In the genomic region with DNA sequence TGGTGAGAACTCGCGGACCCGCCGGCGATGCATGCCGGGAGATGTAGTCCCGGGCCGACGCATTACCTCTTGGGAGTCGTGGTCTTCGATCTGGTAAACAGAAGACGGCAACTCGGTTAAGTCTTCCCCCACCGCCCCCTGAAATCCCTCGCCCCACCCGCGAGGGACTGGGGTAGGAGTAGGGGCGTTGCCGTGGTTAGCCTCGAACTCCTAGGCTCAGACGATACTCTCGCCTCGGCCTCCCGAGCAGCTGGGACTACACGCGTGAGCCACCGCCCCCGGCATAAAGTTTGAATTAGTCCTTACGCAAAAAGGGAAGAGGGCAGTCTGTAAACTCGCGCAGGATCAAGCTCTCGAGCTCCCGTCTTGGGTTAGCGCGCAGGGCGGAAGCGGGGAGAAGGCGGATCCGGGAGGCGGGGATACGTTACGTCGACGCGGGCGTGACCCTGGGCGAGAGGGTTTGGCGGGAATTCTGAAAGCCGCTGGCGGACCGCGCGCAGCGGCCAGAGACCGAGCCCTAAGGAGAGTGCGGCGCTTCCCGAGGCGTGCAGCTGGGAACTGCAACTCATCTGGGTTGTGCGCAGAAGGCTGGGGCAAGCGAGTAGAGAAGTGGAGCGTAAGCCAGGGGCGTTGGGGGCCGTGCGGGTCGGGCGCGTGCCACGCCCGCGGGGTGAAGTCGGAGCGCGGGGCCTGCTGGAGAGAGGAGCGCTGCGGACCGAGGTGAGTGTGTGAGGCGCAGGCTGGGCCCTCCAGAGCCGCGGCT, we compare ENCODE assay signal across 1 cellular context.
TF ChIP-seq lines count a peak whose summit lies in the region.

Gene RAD51, plus strand, starts transcription at position 469 of the 763 bp plus-strand sequence. CDS start 3,585 bp downstream, outside the sequence.

TF ChIP-seq in K562, 482 proteins besides CTCF, POLR2A, EP300 and RAD21 (continued from another document and continues in another):
- no peak for TF ChIP-seq ZNF280A (IDR thresholded peaks at IDR 0.05; ENCODE audit: low read depth, partially characterized antibody)
- TF ChIP-seq ZNF77 (CRISPR knock-in tag; IDR thresholded peaks at IDR 0.05): no peak
- TF ChIP-seq, protein P1, sequence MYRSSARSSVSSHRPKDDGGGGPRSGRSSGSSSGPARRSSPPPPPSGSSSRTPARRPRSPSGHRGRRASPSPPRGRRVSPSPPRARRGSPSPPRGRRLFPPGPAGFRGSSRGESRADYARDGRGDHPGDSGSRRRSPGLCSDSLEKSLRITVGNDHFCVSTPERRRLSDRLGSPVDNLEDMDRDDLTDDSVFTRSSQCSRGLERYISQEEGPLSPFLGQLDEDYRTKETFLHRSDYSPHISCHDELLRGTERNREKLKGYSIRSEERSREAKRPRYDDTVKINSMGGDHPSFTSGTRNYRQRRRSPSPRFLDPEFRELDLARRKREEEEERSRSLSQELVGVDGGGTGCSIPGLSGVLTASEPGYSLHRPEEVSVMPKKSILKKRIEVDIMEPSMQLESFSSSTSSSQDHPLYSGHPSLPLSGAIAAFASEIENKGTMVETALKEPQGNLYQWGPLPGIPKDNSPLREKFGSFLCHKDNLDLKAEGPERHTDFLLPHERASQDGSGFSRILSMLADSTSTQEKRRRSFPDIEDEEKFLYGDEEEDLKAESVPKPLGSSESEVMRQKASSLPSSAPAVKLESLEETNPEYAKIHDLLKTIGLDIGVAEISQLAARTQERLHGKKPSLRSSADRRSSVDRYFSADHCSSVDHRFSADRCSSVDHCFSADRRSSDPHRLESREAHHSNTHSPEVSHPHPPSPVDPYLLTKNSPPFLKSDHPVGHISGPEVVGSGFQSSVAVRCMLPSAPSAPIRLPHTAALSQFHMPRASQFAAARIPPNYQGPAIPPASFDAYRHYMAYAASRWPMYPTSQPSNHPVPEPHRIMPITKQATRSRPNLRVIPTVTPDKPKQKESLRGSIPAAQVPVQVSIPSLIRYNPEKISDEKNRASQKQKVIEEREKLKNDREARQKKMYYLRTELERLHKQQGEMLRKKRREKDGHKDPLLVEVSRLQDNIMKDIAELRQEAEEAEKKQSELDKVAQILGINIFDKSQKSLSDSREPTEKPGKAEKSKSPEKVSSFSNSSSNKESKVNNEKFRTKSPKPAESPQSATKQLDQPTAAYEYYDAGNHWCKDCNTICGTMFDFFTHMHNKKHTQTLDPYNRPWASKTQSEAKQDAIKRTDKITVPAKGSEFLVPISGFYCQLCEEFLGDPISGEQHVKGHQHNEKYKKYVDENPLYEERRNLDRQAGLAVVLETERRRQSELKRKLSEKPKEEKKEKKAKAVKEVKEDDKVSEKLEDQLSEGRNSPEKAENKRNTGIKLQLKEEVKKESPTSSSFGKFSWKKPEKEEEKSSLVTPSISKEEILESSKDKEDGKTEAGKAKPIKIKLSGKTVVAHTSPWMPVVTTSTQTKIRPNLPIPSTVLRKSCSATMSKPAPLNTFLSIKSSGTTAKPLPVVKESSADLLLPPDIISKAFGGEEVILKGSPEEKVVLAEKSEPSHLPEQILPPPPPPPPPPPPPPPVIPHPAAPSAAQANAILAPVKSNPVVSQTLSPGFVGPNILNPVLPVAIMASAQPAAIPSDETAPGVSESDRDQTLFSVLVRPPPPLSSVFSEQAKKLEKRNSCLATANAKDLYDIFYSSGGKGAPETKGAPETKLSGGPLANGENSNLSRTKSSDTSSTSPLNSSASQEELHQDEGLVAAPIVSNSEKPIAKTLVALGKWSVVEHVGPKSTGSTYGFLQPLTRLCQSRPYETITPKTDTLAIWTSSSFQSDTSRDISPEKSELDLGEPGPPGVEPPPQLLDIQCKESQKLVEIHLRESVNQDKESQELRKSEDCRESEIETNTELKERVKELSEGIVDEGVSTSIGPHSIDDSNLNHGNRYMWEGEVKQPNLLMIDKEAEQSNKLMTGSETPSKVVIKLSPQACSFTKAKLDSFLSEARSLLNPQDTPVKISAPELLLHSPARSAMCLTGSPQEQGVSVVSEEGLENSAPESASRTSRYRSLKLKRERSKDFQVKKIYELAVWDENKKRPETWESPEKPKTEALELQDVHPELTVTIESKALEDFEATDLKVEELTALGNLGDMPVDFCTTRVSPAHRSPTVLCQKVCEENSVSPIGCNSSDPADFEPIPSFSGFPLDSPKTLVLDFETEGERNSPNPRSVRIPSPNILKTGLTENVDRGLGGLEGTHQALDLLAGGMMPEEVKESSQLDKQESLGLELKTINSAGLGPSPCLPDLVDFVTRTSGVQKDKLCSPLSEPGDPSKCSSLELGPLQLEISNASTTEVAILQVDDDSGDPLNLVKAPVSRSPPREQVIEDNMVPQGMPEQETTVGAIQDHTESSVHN (IDR thresholded peaks at IDR 0.05; ENCODE audit: borderline replicate concordance in 1 of 2, low read depth in 1 of 2): no peak
- no peak for TF ChIP-seq ZNF444 (CRISPR knock-in tag; IDR thresholded peaks at IDR 0.05)
- no peak for TF ChIP-seq ARHGAP35 (IDR thresholded peaks at IDR 0.05; ENCODE audit: partially characterized antibody)
- TF ChIP-seq ZNF699 (CRISPR knock-in tag; IDR thresholded peaks at IDR 0.05; ENCODE audit: insufficient replicate concordance): no peak
- no peak for TF ChIP-seq MED1 (CRISPR knock-in tag; IDR thresholded peaks at IDR 0.05; ENCODE audit: borderline replicate concordance)
- TF ChIP-seq, protein P2, sequence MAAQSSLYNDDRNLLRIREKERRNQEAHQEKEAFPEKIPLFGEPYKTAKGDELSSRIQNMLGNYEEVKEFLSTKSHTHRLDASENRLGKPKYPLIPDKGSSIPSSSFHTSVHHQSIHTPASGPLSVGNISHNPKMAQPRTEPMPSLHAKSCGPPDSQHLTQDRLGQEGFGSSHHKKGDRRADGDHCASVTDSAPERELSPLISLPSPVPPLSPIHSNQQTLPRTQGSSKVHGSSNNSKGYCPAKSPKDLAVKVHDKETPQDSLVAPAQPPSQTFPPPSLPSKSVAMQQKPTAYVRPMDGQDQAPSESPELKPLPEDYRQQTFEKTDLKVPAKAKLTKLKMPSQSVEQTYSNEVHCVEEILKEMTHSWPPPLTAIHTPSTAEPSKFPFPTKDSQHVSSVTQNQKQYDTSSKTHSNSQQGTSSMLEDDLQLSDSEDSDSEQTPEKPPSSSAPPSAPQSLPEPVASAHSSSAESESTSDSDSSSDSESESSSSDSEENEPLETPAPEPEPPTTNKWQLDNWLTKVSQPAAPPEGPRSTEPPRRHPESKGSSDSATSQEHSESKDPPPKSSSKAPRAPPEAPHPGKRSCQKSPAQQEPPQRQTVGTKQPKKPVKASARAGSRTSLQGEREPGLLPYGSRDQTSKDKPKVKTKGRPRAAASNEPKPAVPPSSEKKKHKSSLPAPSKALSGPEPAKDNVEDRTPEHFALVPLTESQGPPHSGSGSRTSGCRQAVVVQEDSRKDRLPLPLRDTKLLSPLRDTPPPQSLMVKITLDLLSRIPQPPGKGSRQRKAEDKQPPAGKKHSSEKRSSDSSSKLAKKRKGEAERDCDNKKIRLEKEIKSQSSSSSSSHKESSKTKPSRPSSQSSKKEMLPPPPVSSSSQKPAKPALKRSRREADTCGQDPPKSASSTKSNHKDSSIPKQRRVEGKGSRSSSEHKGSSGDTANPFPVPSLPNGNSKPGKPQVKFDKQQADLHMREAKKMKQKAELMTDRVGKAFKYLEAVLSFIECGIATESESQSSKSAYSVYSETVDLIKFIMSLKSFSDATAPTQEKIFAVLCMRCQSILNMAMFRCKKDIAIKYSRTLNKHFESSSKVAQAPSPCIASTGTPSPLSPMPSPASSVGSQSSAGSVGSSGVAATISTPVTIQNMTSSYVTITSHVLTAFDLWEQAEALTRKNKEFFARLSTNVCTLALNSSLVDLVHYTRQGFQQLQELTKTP (IDR thresholded peaks at IDR 0.05; ENCODE audit: low read depth in 1 of 2, partially characterized antibody in 2 of 2): peak in 1 of 2 experiments; percentile 95
- no peak for TF ChIP-seq NFE2L1 (tag; IDR thresholded peaks at IDR 0.05; ENCODE audit: borderline replicate concordance, low read depth)
- TF ChIP-seq SMAD1 (IDR thresholded peaks at IDR 0.05; ENCODE audit: low read depth, low read length, partially characterized antibody): peak; percentile 45
- peak; percentile 59 for TF ChIP-seq KDM5B (IDR thresholded peaks at IDR 0.05; ENCODE audit: insufficient replicate concordance, low read depth, low read length)
- no peak for TF ChIP-seq ZNF707 (CRISPR knock-in tag; conservative IDR thresholded peaks at IDR 0.05)
- TF ChIP-seq RFX1 (IDR thresholded peaks at IDR 0.05): no peak
- TF ChIP-seq XRCC5 (IDR thresholded peaks at IDR 0.05; ENCODE audit: low read depth, low read length): no peak
- TF ChIP-seq DIDO1 (tag; IDR thresholded peaks at IDR 0.05; ENCODE audit: low read depth): no peak
- no peak for TF ChIP-seq POLR2AphosphoS5 (IDR thresholded peaks at IDR 0.05; ENCODE audit: control insufficient read depth, insufficient read depth, low read depth, low read length)
- TF ChIP-seq TCFL5 (CRISPR knock-in tag; conservative IDR thresholded peaks at IDR 0.05): no peak
- 0 out of 2 replicates have a peak, but pooled peaks have one; percentile 30 for TF ChIP-seq GATAD2A (IDR thresholded peaks at IDR 0.05)
- TF ChIP-seq TOE1 (IDR thresholded peaks at IDR 0.05; ENCODE audit: borderline replicate concordance): 0 out of 2 replicates have a peak, but pooled peaks have one; percentile 66
- peak; percentile 24; the same call in 1 of the 2 replicates for TF ChIP-seq TOE1 (CRISPR knock-in tag; IDR thresholded peaks at IDR 0.05; ENCODE audit: borderline replicate concordance, low read depth)
- no peak; the same call in 1 of the 2 replicates for TF ChIP-seq PREB (CRISPR knock-in tag; IDR thresholded peaks at IDR 0.05)
- TF ChIP-seq ZNF140 (CRISPR knock-in tag; IDR thresholded peaks at IDR 0.05): no peak
- TF ChIP-seq TFAM (CRISPR knock-in tag; conservative IDR thresholded peaks at IDR 0.05): no peak
- TF ChIP-seq ILF3 (IDR thresholded peaks at IDR 0.05; ENCODE audit: borderline replicate concordance): no peak
- TF ChIP-seq ZNF232 (CRISPR knock-in tag; IDR thresholded peaks at IDR 0.05): 0 out of 2 replicates have a peak, but pooled peaks have one; percentile 3
- no peak; a peak in 1 of 6 replicates for TF ChIP-seq ZBTB11 (CRISPR knock-in tag; IDR thresholded peaks at IDR 0.05)
- no peak for TF ChIP-seq ZNF717 (CRISPR knock-in tag; IDR thresholded peaks at IDR 0.05)
- no peak for TF ChIP-seq IRF2 (CRISPR knock-in tag; IDR thresholded peaks at IDR 0.05)
- peak; percentile 43; the same call in 1 of the 2 replicates for TF ChIP-seq ZNF12 (CRISPR knock-in tag; IDR thresholded peaks at IDR 0.05)
- no peak for TF ChIP-seq POLR3G (IDR thresholded peaks at IDR 0.05; ENCODE audit: extremely low read depth, insufficient read length, insufficient replicate concordance)
- TF ChIP-seq, protein P3, sequence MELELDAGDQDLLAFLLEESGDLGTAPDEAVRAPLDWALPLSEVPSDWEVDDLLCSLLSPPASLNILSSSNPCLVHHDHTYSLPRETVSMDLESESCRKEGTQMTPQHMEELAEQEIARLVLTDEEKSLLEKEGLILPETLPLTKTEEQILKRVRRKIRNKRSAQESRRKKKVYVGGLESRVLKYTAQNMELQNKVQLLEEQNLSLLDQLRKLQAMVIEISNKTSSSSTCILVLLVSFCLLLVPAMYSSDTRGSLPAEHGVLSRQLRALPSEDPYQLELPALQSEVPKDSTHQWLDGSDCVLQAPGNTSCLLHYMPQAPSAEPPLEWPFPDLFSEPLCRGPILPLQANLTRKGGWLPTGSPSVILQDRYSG (tag; conservative IDR thresholded peaks at IDR 0.05; ENCODE audit: low read depth): no peak
- no peak for TF ChIP-seq ELF4 (CRISPR knock-in tag; IDR thresholded peaks at IDR 0.05)
- no peak for TF ChIP-seq ELK3 (CRISPR knock-in tag; IDR thresholded peaks at IDR 0.05)
- TF ChIP-seq ZC3H4 (CRISPR knock-in tag; IDR thresholded peaks at IDR 0.05; ENCODE audit: borderline replicate concordance): no peak
- no peak for TF ChIP-seq ZNF764 (CRISPR knock-in tag; IDR thresholded peaks at IDR 0.05; ENCODE audit: low read depth)
- no peak; the same call in 1 of the 2 replicates for TF ChIP-seq GTF2F1 (IDR thresholded peaks at IDR 0.05; ENCODE audit: low read depth, low read length)
